10 cellular contexts compared by ENCODE assay signal in genomic region chr2:237486334-237486818, GRCh38. TPM values are rescaled to one million over a fixed set of nuclear protein-coding genes. Genes with fewer than 3 reads are reported as not detected.
DNase-seq lines count a peak whose midpoint lies in the region; ATAC-seq and TF ChIP-seq lines count a peak whose summit lies in the region.
"Had no signal": no experiment of that assay in that cellular context is flagged by ENCODE, and none has a peak within 500 bp of the region (broad histone marks: within the 10 kb centered on the region; RNA-seq: fewer than 3 reads in every experiment).

No MANE protein-coding gene starts in this region.

- H3K27ac ChIP-seq in GM23338 (ENCODE audit: low read depth) = no peak overlapping the region

- DNase-seq in GM23338 (ENCODE audit: low spot score) (peak; percentile 59), astrocyte of the spinal cord (ENCODE audit: low read depth, low spot score) (peak; percentile 51), iris pigment epithelial cell (ENCODE audit: low read depth) (peak; percentile 34), KBM-7 (no peak), activated gamma-delta T cell treated with Interleukin-2 at 50 U/mL for 16 hours (no peak), GM19238 (ENCODE audit: insufficient read length, low spot score) (no peak)
- DNase-seq: effector memory CD8-positive, alpha-beta T cell had no signal

- H3K27me3 Mint-ChIP-seq in GM23338 (ENCODE audit: insufficient read depth, low read depth, poor library complexity) = peaks cover 36% of the 10 kb centered on the region

- H3K36me3 ChIP-seq in GM23338 (ENCODE audit: insufficient read depth) (no peaks in the 10 kb centered on the region), skeletal muscle satellite cell (ENCODE audit: insufficient read depth, low read length) (peaks cover 38% of the 10 kb centered on the region)

- TF ChIP-seq CTCF in GM23338 (conservative IDR thresholded peaks at IDR 0.05; ENCODE audit: low read depth in 2 of 2) = no peak
- no peak for TF ChIP-seq CTCF in astrocyte of the spinal cord (IDR thresholded peaks at IDR 0.05; ENCODE audit: low read depth, low read length)

- H3K4me1 Mint-ChIP-seq in GM23338 = peaks cover 44% of the 10 kb centered on the region
- H3K4me1 Mint-ChIP-seq: IgD-negative memory B cell had no signal

- H3K4me2 ChIP-seq in GM23338 (peak overlapping the region; percentile 89), skeletal muscle satellite cell (ENCODE audit: low read length) (peak overlapping the region; percentile 97)

- H3K9me2 ChIP-seq in GM23338 (ENCODE audit: insufficient read depth) = no peaks in the 10 kb centered on the region

- no peaks in the 10 kb centered on the region for H4K20me1 ChIP-seq in GM23338 (replicated peaks; ENCODE audit: insufficient read depth)

- peak overlapping the region; percentile 80 for H3K4me3 Mint-ChIP-seq in GM23338
- H3K4me3 Mint-ChIP-seq: effector memory CD8-positive, alpha-beta T cell had no signal

- peak overlapping the region; percentile 97 for H2AFZ ChIP-seq in GM23338

- H3K27me3 ChIP-seq in GM23338 (ENCODE audit: insufficient read depth) (peaks cover 41% of the 10 kb centered on the region), skeletal muscle satellite cell (ENCODE audit: control insufficient read depth, insufficient read depth, low read length) (no peaks in the 10 kb centered on the region)

- peaks cover 11% of the 10 kb centered on the region for H3K36me3 Mint-ChIP-seq in GM23338 (ENCODE audit: low read depth)
- H3K36me3 Mint-ChIP-seq: IgD-negative memory B cell had no signal

- peaks cover 5% of the 10 kb centered on the region for H3K9me3 ChIP-seq in skeletal muscle satellite cell (replicated peaks; ENCODE audit: low read length)

- ATAC-seq in GM23338 = peak; percentile 24
- no peak for ATAC-seq in HG03108 (IDR thresholded peaks at IDR 0.05; ENCODE audit: unreplicated experiment)
- ATAC-seq: effector memory CD8-positive, alpha-beta T cell had no signal

- H3K4me1 ChIP-seq in GM23338 (ENCODE audit: insufficient read depth) (peaks cover 36% of the 10 kb centered on the region), skeletal muscle satellite cell (ENCODE audit: control insufficient read depth, insufficient read depth, low read length) (peaks cover 67% of the 10 kb centered on the region)

- no peak overlapping the region for H3K27ac Mint-ChIP-seq in GM23338
- H3K27ac Mint-ChIP-seq: effector memory CD8-positive, alpha-beta T cell; IgD-negative memory B cell had no signal

- H3K79me2 ChIP-seq in GM23338 (replicated peaks; ENCODE audit: insufficient read depth) = 0 out of 2 replicates have a peak, but pooled peaks cover 3% of the 10 kb centered on the region

- peaks cover 10% of the 10 kb centered on the region for H3K9me3 Mint-ChIP-seq in GM23338

- in situ Hi-C loops in astrocyte of the spinal cord (cut with HindIII; ENCODE audit: low sequenced_read_pairs) = no loop called here
- in situ Hi-C loops in KBM-7 (cut with MboI; ENCODE audit: low pct_unique_long_range_greater_than_20kb, low sequenced_read_pairs) = no loop called here

- H3F3A ChIP-seq in GM23338 (replicated peaks; ENCODE audit: low read depth) = no peaks in the 10 kb centered on the region

- H3K4me3 ChIP-seq in GM23338 (peak overlapping the region; percentile 79), astrocyte of the spinal cord (ENCODE audit: low read depth, low read length) (peak overlapping the region; percentile 83), skeletal muscle satellite cell (ENCODE audit: low read length) (peak overlapping the region; percentile 92)

- peak overlapping the region; percentile 98 for H3K9ac ChIP-seq in skeletal muscle satellite cell (ENCODE audit: low read depth, low read length)

TF ChIP-seq in GM23338, 12 proteins besides CTCF, POLR2A, EP300 and RAD21:
- TF ChIP-seq EZH2 (IDR thresholded peaks at IDR 0.05; ENCODE audit: low read depth, unreplicated experiment) (peak; percentile 44), EZH2phosphoT487 (IDR thresholded peaks at IDR 0.05; ENCODE audit: unreplicated experiment) (no peak)

RNA-seq across cellular contexts. Expression of gene MLPH, which starts 0.7 kb away (rescaled TPM):
- 15.7 and 16.5 TPM in 2 replicates for total RNA-seq in GM23338 (2014; rRNA removed; shearing (Covaris generic))
- polyA plus RNA-seq in GM23338 (2016; fragmentation: Nextera tagmentation; extraction: Ambion mirVana) = 13.6 and 14.7 TPM in 2 replicates
- 24.7 and 53.0 TPM in 2 replicates for total RNA-seq in skeletal muscle satellite cell (2012; rRNA removed)
- polyA plus RNA-seq: IgD-negative memory B cell had no signal

Comparison
In these comparisons a context has a peak if more than half of its experiments do, and no peak if none do; other contexts are left out.
1. DNase-seq: peak in GM23338 (single experiment), astrocyte of the spinal cord (single experiment) and iris pigment epithelial cell (single experiment); none in KBM-7 (single experiment), activated gamma-delta T cell treated with Interleukin-2 at 50 U/mL for 16 hours (single experiment) and GM19238 (single experiment).
2. Peak in every context shown above with its lines, with median percentiles within 50 percentile points of each other: H3K4me3 ChIP-seq.